8 cellular contexts compared by ENCODE assay signal in genomic region chr1:203626910-203627246, GRCh38. TPM values are rescaled to one million over a fixed set of nuclear protein-coding genes. Genes with fewer than 3 reads are reported as not detected.
A peak's percentile ranks its signal among the peaks of the same experiment; 100 is the strongest.
DNase-seq lines count a peak whose midpoint lies in the region; ATAC-seq and TF ChIP-seq lines count a peak whose summit lies in the region.

No MANE protein-coding gene starts in this region.

- peak overlapping the region; percentile 80 to 90 (median 86) for H3K9ac ChIP-seq in BLaER1 treated with 17β-estradiol and CSF1 and Interleukin-3, amounts not matched to agents 10 nM and 100 nM

- intact Hi-C loops in mucosa of descending colon (cut with DNase I, micrococcal nuclease): loop anchor here in 1 of 2 donors (10.0 kb wide), 1 partner anchor 78 kb away; no protein-coding TSS in a partner anchor

- H3K36me3 ChIP-seq in BLaER1 treated with 17β-estradiol and CSF1 and Interleukin-3, amounts not matched to agents 10 nM and 100 nM: peaks cover 0 to 11% (median 3%) of the 10 kb centered on the region in 11 experiments; a peak in 9 of 22 replicates
- H3K36me3 ChIP-seq in MG63 (peaks cover 30% of the 10 kb centered on the region), mucosa of descending colon (ENCODE audit: low read depth) (no peaks in the 10 kb centered on the region)

- H3K4me1 ChIP-seq in BLaER1 treated with 17β-estradiol and CSF1 and Interleukin-3, amounts not matched to agents 10 nM and 100 nM: peaks cover 44 to 83% (median 70%) of the 10 kb centered on the region in 10 experiments
- peaks cover 31% of the 10 kb centered on the region for H3K4me1 ChIP-seq in mucosa of descending colon (ENCODE audit: low read depth)

- peak overlapping the region; percentile 76 to 97 (median 90); a peak in 21 of 22 replicates for H3K27ac ChIP-seq in BLaER1 treated with 17β-estradiol and CSF1 and Interleukin-3, amounts not matched to agents 10 nM and 100 nM

- peaks cover 0 to 25% (median 17%) of the 10 kb centered on the region in 11 experiments; a peak in 11 of 22 replicates for H4K20me1 ChIP-seq in BLaER1 treated with 17β-estradiol and CSF1 and Interleukin-3, amounts not matched to agents 10 nM and 100 nM

- no peak for ATAC-seq in mucosa of descending colon

- TF ChIP-seq CTCF in choroid plexus epithelial cell (conservative IDR thresholded peaks at IDR 0.05; ENCODE audit: low read depth, low read length) (no peak), mucosa of descending colon (IDR thresholded peaks at IDR 0.05) (no peak)

- peak overlapping the region; percentile 95 to 100 (median 99) for H3K4me2 ChIP-seq in BLaER1 treated with 17β-estradiol and CSF1 and Interleukin-3, amounts not matched to agents 10 nM and 100 nM

- no peaks in the 10 kb centered on the region for H3K9me3 ChIP-seq in BLaER1 treated with 17β-estradiol and CSF1 and Interleukin-3, amounts not matched to agents 10 nM and 100 nM (replicated peaks in 1 of 11)
- H3K9me3 ChIP-seq in MG63 (no peaks in the 10 kb centered on the region), mucosa of descending colon (no peaks in the 10 kb centered on the region)

- H3K27me3 ChIP-seq in BLaER1 treated with 17β-estradiol and CSF1 and Interleukin-3, amounts not matched to agents 10 nM and 100 nM: no peaks in the 10 kb centered on the region
- H3K27me3 ChIP-seq in MG63: no peaks in the 10 kb centered on the region

- peak overlapping the region; percentile 68 to 88 (median 80) for H3K4me3 ChIP-seq in BLaER1 treated with 17β-estradiol and CSF1 and Interleukin-3, amounts not matched to agents 10 nM and 100 nM
- peak overlapping the region; percentile 73 for H3K4me3 ChIP-seq in MG63
- H3K4me3 ChIP-seq in choroid plexus epithelial cell (ENCODE audit: low read depth, low read length): peak overlapping the region; percentile 80
- peak overlapping the region; percentile 17 for H3K4me3 ChIP-seq in mucosa of descending colon

- DNase-seq in MG63 (no peak), choroid plexus epithelial cell (ENCODE audit: low read depth) (no peak), mucosa of descending colon (no peak), AG08396 (ENCODE audit: low spot score) (no peak), Ammon's horn (ENCODE audit: low spot score) (no peak), AG20443 (ENCODE audit: low spot score) (no peak), cerebellar cortex (ENCODE audit: low spot score) (no peak)

RNA-seq across cellular contexts. Expression of gene ATP2B4, which starts 0.2 kb away (rescaled TPM):
- 37.6 and 43.6 TPM in 2 replicates for total RNA-seq in MG63 (2014; rRNA removed; shearing (Covaris generic); ENCODE audit: low replicate concordance)
- 100 to 1,000 TPM in 1 of 3 donors, 10 to 100 TPM in 2; 20.2 to 372 (median 31.0) TPM for total RNA-seq in mucosa of descending colon

Comparison
In these comparisons a context has a peak if more than half of its experiments do, and no peak if none do; other contexts are left out.
1. H3K4me3 ChIP-seq: peak in every context shown above with its lines; median percentile 80 in choroid plexus epithelial cell; 80 in BLaER1 treated with 17β-estradiol and CSF1 and Interleukin-3, amounts not matched to agents 10 nM and 100 nM; 73 in MG63; 17 in mucosa of descending colon.